ENCODE assay signal across 21 cellular contexts in the genomic region with DNA sequence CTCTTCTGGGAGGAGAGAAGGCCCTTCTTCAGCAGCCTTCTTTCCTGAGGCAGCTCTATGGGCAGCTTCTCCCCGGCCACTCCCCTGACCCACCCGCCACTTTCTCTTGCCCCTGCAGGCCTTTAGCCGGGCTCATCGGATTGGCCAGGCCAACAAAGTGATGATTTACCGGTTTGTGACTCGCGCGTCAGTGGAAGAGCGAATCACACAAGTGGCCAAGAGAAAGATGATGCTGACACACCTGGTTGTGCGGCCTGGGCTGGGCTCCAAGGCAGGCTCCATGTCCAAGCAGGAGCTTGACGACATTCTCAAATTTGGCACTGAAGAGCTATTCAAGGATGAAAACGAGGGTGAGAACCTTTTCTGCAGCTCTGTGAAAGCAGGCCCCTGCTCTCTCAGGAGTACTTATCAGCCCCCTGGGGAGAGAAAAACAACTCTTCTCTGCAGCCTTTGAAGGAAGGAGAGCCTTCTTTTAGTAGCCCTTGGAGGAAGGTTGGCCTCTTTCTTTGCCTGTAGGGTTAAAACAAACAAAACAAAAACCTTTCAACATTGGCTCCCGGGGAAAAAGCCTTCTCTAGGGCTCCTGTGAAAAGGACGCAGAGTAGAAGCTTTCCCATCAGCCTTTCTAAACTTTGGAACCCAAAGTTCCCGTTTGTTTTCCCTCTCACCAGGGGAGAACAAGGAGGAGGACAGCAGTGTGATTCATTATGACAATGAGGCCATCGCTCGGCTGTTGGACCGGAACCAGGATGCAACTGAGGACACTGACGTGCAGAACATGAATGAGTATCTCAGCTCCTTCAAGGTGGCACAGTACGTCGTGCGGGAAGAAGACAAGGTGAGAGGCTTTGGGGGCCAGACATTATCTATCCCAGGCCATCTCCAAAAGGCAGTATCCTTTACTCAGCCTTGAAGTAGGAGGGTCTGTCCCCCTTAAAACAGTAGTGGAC. TPM values are rescaled to one million over a fixed set of nuclear protein-coding genes. Genes with fewer than 3 reads are reported as not detected.
DNase-seq lines count a peak whose midpoint lies in the region; ATAC-seq, FAIRE-seq and TF ChIP-seq lines count a peak whose summit lies in the region.
"Had no signal": no experiment of that assay in that cellular context is flagged by ENCODE, and none has a peak within 500 bp of the region (broad histone marks: within the 10 kb centered on the region; RNA-seq: fewer than 3 reads in every experiment).

No MANE protein-coding gene starts in this region.

- no peak overlapping the region for H3K27ac ChIP-seq in CD8-positive, alpha-beta T cell (ENCODE audit: low read depth, low read length)
- peak overlapping the region; percentile 51 for H3K27ac ChIP-seq in HUES48 (ENCODE audit: low read depth, low read length)
- no peak overlapping the region for H3K27ac ChIP-seq in astrocyte (ENCODE audit: low read depth, low read length)
- H3K27ac ChIP-seq: GM23248, parathyroid adenoma, spleen, VCaP had no signal

- H3K4me3 ChIP-seq in CD8-positive, alpha-beta T cell (ENCODE audit: low read depth, low read length): no peak overlapping the region
- H3K4me3 ChIP-seq in HUES48 (ENCODE audit: low read depth, low read length) (no peak overlapping the region), astrocyte (ENCODE audit: insufficient read depth, low read depth, low read length) (no peak overlapping the region)
- H3K4me3 ChIP-seq: GM23248, spleen had no signal

- H3K79me2 ChIP-seq in astrocyte (ENCODE audit: insufficient read depth, low read length): no peaks in the 10 kb centered on the region

- H4K20me1 ChIP-seq in astrocyte (ENCODE audit: insufficient read depth, low read length): peaks cover 13% of the 10 kb centered on the region

- intact Hi-C loops in CD8-positive, alpha-beta T cell (cut with DNase I, micrococcal nuclease): no loop called here

- POLR2A ChIA-PET in CD8-positive, alpha-beta T cell (lab: Charles Lee): interaction anchor here (2.2 kb wide), 1 partner anchor 12 kb away, joined by 8 read pairs; the partner anchor contains the start of gene RNF227

- H3K27me3 ChIP-seq in CD8-positive, alpha-beta T cell (ENCODE audit: insufficient read depth, low read length): no peaks in the 10 kb centered on the region
- H3K27me3 ChIP-seq in HUES48 (ENCODE audit: control insufficient read depth, insufficient read depth, low read length): no peaks in the 10 kb centered on the region
- no peaks in the 10 kb centered on the region for H3K27me3 ChIP-seq in astrocyte (ENCODE audit: insufficient read depth, low read length)
- H3K27me3 ChIP-seq: spleen had no signal

- no peak for TF ChIP-seq CTCF in CD8-positive, alpha-beta T cell (IDR thresholded peaks at IDR 0.05)
- no peak for TF ChIP-seq CTCF in astrocyte (IDR thresholded peaks at IDR 0.05; ENCODE audit: insufficient read depth, low read depth, low read length)

- H3K4me1 Mint-ChIP-seq in CD8-positive, alpha-beta T cell (ENCODE audit: low read depth): no peaks in the 10 kb centered on the region
- H3K4me1 Mint-ChIP-seq in astrocyte (ENCODE audit: low read depth, unreplicated experiment): no peaks in the 10 kb centered on the region

- DNase-seq in CD8-positive, alpha-beta T cell: no peak
- DNase-seq in astrocyte (ENCODE audit: low read depth) (no peak), iPS-NIHi7 (ENCODE audit: extremely low spot score) (peak; percentile 35), NCI-H1694 treated with DMSO at 0.1 percent for 48 hours (lab: John Stamatoyannopoulos, UW) (no peak)
- DNase-seq: activated CD8-positive, alpha-beta memory T cell treated with anti-CD3 and anti-CD28 coated beads for 24 hours; activated gamma-delta T cell treated with Interleukin-2 at 50 U/mL for 16 hours; caudate nucleus; DMS 273 treated with DMSO at 0.1 percent for 48 hours; GM23248; left colon; NCI-H446 treated with DMSO at 0.1 percent for 48 hours; OCI-M1; spleen had no signal

- H3K4me2 ChIP-seq in astrocyte (ENCODE audit: low read length): no peak overlapping the region

- CTCF ChIA-PET in CD8-positive, alpha-beta T cell (lab: Charles Lee): interaction anchor here (1.2 to 28.0 kb wide), 5 partner anchors 10 to 154 kb away, joined by 3 to 338 read pairs (median 4); no protein-coding TSS in a partner anchor

- H3K9me3 Mint-ChIP-seq in CD8-positive, alpha-beta T cell: no peaks in the 10 kb centered on the region
- H3K9me3 Mint-ChIP-seq in astrocyte (ENCODE audit: unreplicated experiment): peaks cover 2% of the 10 kb centered on the region
- H3K9me3 Mint-ChIP-seq: stimulated activated naive CD8-positive, alpha-beta T cell treated with anti-CD3 and anti-CD28 coated beads, Interleukin-15, Interleukin-2, amounts not matched to agents 100 ng/mL and 50 ng/mL, for 24 hours had no signal

- H3K9me3 ChIP-seq in CD8-positive, alpha-beta T cell (ENCODE audit: low read length): no peaks in the 10 kb centered on the region
- H3K9me3 ChIP-seq in HUES48 (ENCODE audit: control insufficient read depth, insufficient read depth, low read length) (no peaks in the 10 kb centered on the region), astrocyte (ENCODE audit: insufficient read depth, low read depth, low read length) (no peaks in the 10 kb centered on the region)
- H3K9me3 ChIP-seq: spleen had no signal

- H3K27me3 Mint-ChIP-seq in CD8-positive, alpha-beta T cell (ENCODE audit: low read depth): no peaks in the 10 kb centered on the region
- H3K27me3 Mint-ChIP-seq in astrocyte (ENCODE audit: low read depth, unreplicated experiment): no peaks in the 10 kb centered on the region
- H3K27me3 Mint-ChIP-seq: stimulated activated naive CD8-positive, alpha-beta T cell treated with anti-CD3 and anti-CD28 coated beads, Interleukin-15, Interleukin-2, amounts not matched to agents 100 ng/mL and 50 ng/mL, for 24 hours had no signal

- no peak overlapping the region for H3K4me3 Mint-ChIP-seq in CD8-positive, alpha-beta T cell
- H3K4me3 Mint-ChIP-seq in astrocyte (ENCODE audit: unreplicated experiment): no peak overlapping the region
- H3K4me3 Mint-ChIP-seq: stimulated activated naive CD8-positive, alpha-beta T cell treated with anti-CD3 and anti-CD28 coated beads, Interleukin-15, Interleukin-2, amounts not matched to agents 100 ng/mL and 50 ng/mL, for 24 hours had no signal

- no peak for FAIRE-seq in astrocyte (lab: Jason Lieb, UNC)
- FAIRE-seq: urothelium cell line had no signal

- H3K27ac Mint-ChIP-seq in CD8-positive, alpha-beta T cell: peak overlapping the region; percentile 66
- no peak overlapping the region for H3K27ac Mint-ChIP-seq in astrocyte (ENCODE audit: unreplicated experiment)
- H3K27ac Mint-ChIP-seq: stimulated activated naive CD8-positive, alpha-beta T cell treated with anti-CD3 and anti-CD28 coated beads, Interleukin-15, Interleukin-2, amounts not matched to agents 100 ng/mL and 50 ng/mL, for 24 hours had no signal

- peaks cover 99% of the 10 kb centered on the region for H3K36me3 Mint-ChIP-seq in CD8-positive, alpha-beta T cell
- H3K36me3 Mint-ChIP-seq in astrocyte (ENCODE audit: low read depth, unreplicated experiment): peaks cover 63% of the 10 kb centered on the region

- H3K9ac ChIP-seq in HUES48 (ENCODE audit: low read depth, low read length): no peak overlapping the region
- H3K9ac ChIP-seq in astrocyte (ENCODE audit: low read length): peak overlapping the region; percentile 23
- H3K9ac ChIP-seq: GM23248, parathyroid adenoma had no signal

- no peak for ATAC-seq in CD8-positive, alpha-beta T cell
- no peak for ATAC-seq in HG03139 (IDR thresholded peaks at IDR 0.05; ENCODE audit: unreplicated experiment)
- no peak for ATAC-seq in GM21619 (IDR thresholded peaks at IDR 0.05; ENCODE audit: unreplicated experiment)
- no peak for ATAC-seq in HG02571 (IDR thresholded peaks at IDR 0.05; ENCODE audit: unreplicated experiment)
- ATAC-seq: left colon had no signal

- H2AFZ ChIP-seq in astrocyte (ENCODE audit: low read depth, low read length): no peak overlapping the region
- H2AFZ ChIP-seq: GM23248, parathyroid adenoma had no signal

- peaks cover 96% of the 10 kb centered on the region for H3K36me3 ChIP-seq in CD8-positive, alpha-beta T cell (ENCODE audit: insufficient read depth, low read length)
- H3K36me3 ChIP-seq in HUES48 (ENCODE audit: control insufficient read depth, insufficient read depth, low read length): peaks cover 59% of the 10 kb centered on the region
- H3K36me3 ChIP-seq in astrocyte (ENCODE audit: insufficient read depth, low read length): peaks cover 81% of the 10 kb centered on the region

- H3K4me1 ChIP-seq in CD8-positive, alpha-beta T cell (ENCODE audit: insufficient read depth, low read length): no peaks in the 10 kb centered on the region
- peaks cover 3% of the 10 kb centered on the region; the same call in 1 of the 2 replicates for H3K4me1 ChIP-seq in HUES48 (ENCODE audit: control insufficient read depth, insufficient read depth, low read length)
- H3K4me1 ChIP-seq in astrocyte (ENCODE audit: insufficient read depth, low read length): no peaks in the 10 kb centered on the region
- H3K4me1 ChIP-seq: parathyroid adenoma had no signal

RNA-seq across cellular contexts. Expression of gene RNF227, which starts 12.7 kb away (rescaled TPM):
- total RNA-seq in CD8-positive, alpha-beta T cell: 1 to 10 TPM; 2.8 to 3.3 TPM
- total RNA-seq in astrocyte: 0.54 and 1.1 TPM in 2 replicates

RNA-seq across cellular contexts. Expression of gene CHD3, which starts 14.8 kb away (rescaled TPM):
- total RNA-seq in CD8-positive, alpha-beta T cell: 100 to 1,000 TPM; 243 to 245 TPM
- 109 and 111 TPM in 2 replicates for total RNA-seq in astrocyte

RNA-seq across cellular contexts. Expression of gene KCNAB3, which starts 26.2 kb away (rescaled TPM):
- total RNA-seq in CD8-positive, alpha-beta T cell: 1 to 10 TPM; 4.1 to 6.1 TPM
- total RNA-seq in astrocyte: 1.0 and 1.4 TPM in 2 replicates

RNA-seq across cellular contexts. Expression of gene TRAPPC1, which starts 28.3 kb away (rescaled TPM):
- total RNA-seq in CD8-positive, alpha-beta T cell: 10 to 100 TPM; 29.6 to 39.4 TPM
- 184 and 188 TPM in 2 replicates for total RNA-seq in astrocyte

RNA-seq across cellular contexts. Expression of gene CNTROB, which starts 28.6 kb away (rescaled TPM):
- 10 to 100 TPM; 20.1 to 23.6 TPM for total RNA-seq in CD8-positive, alpha-beta T cell
- total RNA-seq in astrocyte: 22.3 and 25.3 TPM in 2 replicates
